15 cellular contexts compared by ENCODE assay signal in genomic region chr17:858941-859452, GRCh38.
A peak's percentile ranks its signal among the peaks of the same experiment; 100 is the strongest.
DNase-seq lines count a peak whose midpoint lies in the region; ATAC-seq and TF ChIP-seq lines count a peak whose summit lies in the region.
"Had no signal": no experiment of that assay in that cellular context is flagged by ENCODE, and none has a peak within 500 bp of the region (broad histone marks: within the 10 kb centered on the region; RNA-seq: fewer than 3 reads in every experiment).

No MANE protein-coding gene starts in this region.

- H3K36me3 ChIP-seq in adipocyte (ENCODE audit: control insufficient read depth, insufficient read depth, low read length, severe bottlenecking) (no peaks in the 10 kb centered on the region), fibroblast of lung (ENCODE audit: control insufficient read depth, insufficient read depth, low read length) (no peaks in the 10 kb centered on the region), neural progenitor cell (no peaks in the 10 kb centered on the region), tibial artery (no peaks in the 10 kb centered on the region)

- intact Hi-C loops in tibial artery (cut with DNase I; ENCODE audit: low total_unique reads), result no loop called here

- peaks cover 8% of the 10 kb centered on the region for H3K27me3 Mint-ChIP-seq in neural progenitor cell (ENCODE audit: insufficient read depth, low read depth)

- TF ChIP-seq CTCF in fibroblast of lung (conservative IDR thresholded peaks at IDR 0.05 in 1 of 2, IDR thresholded peaks at IDR 0.05 in 1 of 2; ENCODE audit: low read depth in 1 of 2, low read length in 2 of 2), result no peak
- no peak for TF ChIP-seq CTCF in neural progenitor cell (IDR thresholded peaks at IDR 0.05)
- no peak for TF ChIP-seq CTCF in tibial artery (IDR thresholded peaks at IDR 0.05)

- DNase-seq in adipocyte (ENCODE audit: low read depth) (no peak), fibroblast of lung (ENCODE audit: low read depth in 2 of 2) (no peak), neural progenitor cell (ENCODE audit: low spot score) (no peak), tibial artery (no peak), NK-92 (lab: John Stamatoyannopoulos, UW; ENCODE audit: unreplicated experiment) (no peak), glomerular visceral epithelial cell (ENCODE audit: extremely low spot score) (no peak)
- DNase-seq: CD4-positive, alpha-beta memory T cell; KG1; NCI-H748 treated with DMSO at 0.1 percent for 48 hours; SHP77; stimulated activated CD4-positive, alpha-beta T cell treated with anti-CD3 and anti-CD28 coated beads, Interleukin-4, amount 100 ng/mL, for 1 hour had no signal

- H3K9me3 ChIP-seq in adipocyte (ENCODE audit: control insufficient read depth, low read length), result no peaks in the 10 kb centered on the region
- H3K9me3 ChIP-seq in fibroblast of lung (ENCODE audit: control insufficient read depth, insufficient read depth, low read depth, low read length), result no peaks in the 10 kb centered on the region
- no peaks in the 10 kb centered on the region for H3K9me3 ChIP-seq in neural progenitor cell (ENCODE audit: low read depth)
- H3K9me3 ChIP-seq in tibial artery, result no peaks in the 10 kb centered on the region

- H3K36me3 Mint-ChIP-seq in neural progenitor cell, result peaks cover 24% of the 10 kb centered on the region
- H3K36me3 Mint-ChIP-seq: activated naive CD4-positive, alpha-beta T cell treated with anti-CD3 and anti-CD28 coated beads, Interleukin-2, amount 50 U/mL, for 24 hours; CD4-positive, alpha-beta memory T cell; stimulated activated memory B cell treated with anti-CD40 and anti-IgM and Interleukin-4, amounts not matched to agents 10 μg/mL and 1 μg/mL and 100 μg/mL, for 72 hours had no signal

- no peak overlapping the region for H2AFZ ChIP-seq in fibroblast of lung (ENCODE audit: low read length)
- H2AFZ ChIP-seq in neural progenitor cell (replicated peaks), result no peak overlapping the region

- H4K20me1 ChIP-seq in fibroblast of lung (ENCODE audit: control insufficient read depth, extremely low read depth, insufficient read depth, low read length), result no peaks in the 10 kb centered on the region
- H4K20me1 ChIP-seq in neural progenitor cell (ENCODE audit: low read depth), result peaks cover 33% of the 10 kb centered on the region

- H3K79me2 ChIP-seq in fibroblast of lung (ENCODE audit: control insufficient read depth, insufficient read depth, low read length) (no peaks in the 10 kb centered on the region), neural progenitor cell (ENCODE audit: low read depth) (peaks cover 60% of the 10 kb centered on the region)

- H3K27ac ChIP-seq in fibroblast of lung (ENCODE audit: insufficient read depth, low read length), result peak overlapping the region; percentile 72
- H3K27ac ChIP-seq in neural progenitor cell, result peak overlapping the region; percentile 93
- H3K27ac ChIP-seq in tibial artery, result peak overlapping the region; percentile 59 to 63

- H3K4me1 ChIP-seq in adipocyte (ENCODE audit: control insufficient read depth, insufficient read depth, low read length) (peaks cover 8% of the 10 kb centered on the region), fibroblast of lung (ENCODE audit: control insufficient read depth, extremely low read depth, insufficient read depth, low read length) (peaks cover 7% of the 10 kb centered on the region), neural progenitor cell (peaks cover 20% of the 10 kb centered on the region), tibial artery (peaks cover 0 to 37% (median 25%) of the 10 kb centered on the region in 4 donors)

- H3K4me1 Mint-ChIP-seq in neural progenitor cell, result peaks cover 32% of the 10 kb centered on the region
- H3K4me1 Mint-ChIP-seq: activated naive CD4-positive, alpha-beta T cell treated with anti-CD3 and anti-CD28 coated beads, Interleukin-2, amount 50 U/mL, for 24 hours; CD4-positive, alpha-beta memory T cell; stimulated activated memory B cell treated with anti-CD40 and anti-IgM and Interleukin-4, amounts not matched to agents 10 μg/mL and 1 μg/mL and 100 μg/mL, for 72 hours had no signal

- peak overlapping the region; percentile 99 for H3K27ac Mint-ChIP-seq in neural progenitor cell
- H3K27ac Mint-ChIP-seq: activated naive CD4-positive, alpha-beta T cell treated with anti-CD3 and anti-CD28 coated beads, Interleukin-2, amount 50 U/mL, for 24 hours; CD4-positive, alpha-beta memory T cell; stimulated activated memory B cell treated with anti-CD40 and anti-IgM and Interleukin-4, amounts not matched to agents 10 μg/mL and 1 μg/mL and 100 μg/mL, for 72 hours had no signal

- H3K9ac ChIP-seq in adipocyte (ENCODE audit: low read length), result peak overlapping the region; percentile 0
- peak overlapping the region; percentile 45 for H3K9ac ChIP-seq in fibroblast of lung (ENCODE audit: insufficient read depth, low read length)
- no peak overlapping the region for H3K9ac ChIP-seq in neural progenitor cell

- H3K9me3 Mint-ChIP-seq in neural progenitor cell, result no peaks in the 10 kb centered on the region
- H3K9me3 Mint-ChIP-seq: activated naive CD4-positive, alpha-beta T cell treated with anti-CD3 and anti-CD28 coated beads, Interleukin-2, amount 50 U/mL, for 24 hours; CD4-positive, alpha-beta memory T cell; stimulated activated memory B cell treated with anti-CD40 and anti-IgM and Interleukin-4, amounts not matched to agents 10 μg/mL and 1 μg/mL and 100 μg/mL, for 72 hours had no signal

- no peak overlapping the region for H3K4me3 ChIP-seq in adipocyte (ENCODE audit: low read length)
- peak overlapping the region in 3 of 4 experiments; percentile 7 to 22 (median 22) for H3K4me3 ChIP-seq in fibroblast of lung (replicated peaks in 1 of 4; ENCODE audit: control extremely low read depth in 1 of 4, insufficient read depth in 1 of 4, low read depth in 3 of 4, low read length in 4 of 4)
- H3K4me3 ChIP-seq in neural progenitor cell, result no peak overlapping the region
- no peak overlapping the region for H3K4me3 ChIP-seq in tibial artery

- ATAC-seq in GM18873 (IDR thresholded peaks at IDR 0.05; ENCODE audit: low FRiP score, unreplicated experiment), result no peak
- ATAC-seq in GM18520 (IDR thresholded peaks at IDR 0.05; ENCODE audit: unreplicated experiment), result no peak
- ATAC-seq: stimulated activated memory B cell treated with anti-CD40 and anti-IgM and Interleukin-4, amounts not matched to agents 10 μg/mL and 1 μg/mL and 100 μg/mL, for 72 hours had no signal

- no peak overlapping the region for H3K4me3 Mint-ChIP-seq in neural progenitor cell
- H3K4me3 Mint-ChIP-seq: activated naive CD4-positive, alpha-beta T cell treated with anti-CD3 and anti-CD28 coated beads, Interleukin-2, amount 50 U/mL, for 24 hours; CD4-positive, alpha-beta memory T cell; stimulated activated memory B cell treated with anti-CD40 and anti-IgM and Interleukin-4, amounts not matched to agents 10 μg/mL and 1 μg/mL and 100 μg/mL, for 72 hours had no signal

- H3F3A ChIP-seq in neural progenitor cell (ENCODE audit: low read depth), result peaks cover 19% of the 10 kb centered on the region

- H3K27me3 ChIP-seq in adipocyte (replicated peaks; ENCODE audit: control insufficient read depth, insufficient read depth, low read length), result no peaks in the 10 kb centered on the region
- H3K27me3 ChIP-seq in fibroblast of lung (ENCODE audit: control insufficient read depth, insufficient read depth, low read length), result no peaks in the 10 kb centered on the region
- no peaks in the 10 kb centered on the region for H3K27me3 ChIP-seq in neural progenitor cell
- no peaks in the 10 kb centered on the region for H3K27me3 ChIP-seq in tibial artery

- H3K4me2 ChIP-seq in fibroblast of lung (ENCODE audit: extremely low read depth, insufficient read depth, low read length) (peak overlapping the region; percentile 84), neural progenitor cell (peak overlapping the region; percentile 64)

Comparison
In these comparisons a context has a peak if more than half of its experiments do, and no peak if none do; other contexts are left out.
1. H3K4me3 ChIP-seq: peak in fibroblast of lung (3 of 4); none in adipocyte (single experiment), neural progenitor cell (single experiment) and tibial artery (0 of 2).
2. Peak in every context shown above with its lines, with median percentiles within 50 percentile points of each other: H3K27ac ChIP-seq.